Comparison of ENCODE assay signal across 1 cellular context in the genomic region with DNA sequence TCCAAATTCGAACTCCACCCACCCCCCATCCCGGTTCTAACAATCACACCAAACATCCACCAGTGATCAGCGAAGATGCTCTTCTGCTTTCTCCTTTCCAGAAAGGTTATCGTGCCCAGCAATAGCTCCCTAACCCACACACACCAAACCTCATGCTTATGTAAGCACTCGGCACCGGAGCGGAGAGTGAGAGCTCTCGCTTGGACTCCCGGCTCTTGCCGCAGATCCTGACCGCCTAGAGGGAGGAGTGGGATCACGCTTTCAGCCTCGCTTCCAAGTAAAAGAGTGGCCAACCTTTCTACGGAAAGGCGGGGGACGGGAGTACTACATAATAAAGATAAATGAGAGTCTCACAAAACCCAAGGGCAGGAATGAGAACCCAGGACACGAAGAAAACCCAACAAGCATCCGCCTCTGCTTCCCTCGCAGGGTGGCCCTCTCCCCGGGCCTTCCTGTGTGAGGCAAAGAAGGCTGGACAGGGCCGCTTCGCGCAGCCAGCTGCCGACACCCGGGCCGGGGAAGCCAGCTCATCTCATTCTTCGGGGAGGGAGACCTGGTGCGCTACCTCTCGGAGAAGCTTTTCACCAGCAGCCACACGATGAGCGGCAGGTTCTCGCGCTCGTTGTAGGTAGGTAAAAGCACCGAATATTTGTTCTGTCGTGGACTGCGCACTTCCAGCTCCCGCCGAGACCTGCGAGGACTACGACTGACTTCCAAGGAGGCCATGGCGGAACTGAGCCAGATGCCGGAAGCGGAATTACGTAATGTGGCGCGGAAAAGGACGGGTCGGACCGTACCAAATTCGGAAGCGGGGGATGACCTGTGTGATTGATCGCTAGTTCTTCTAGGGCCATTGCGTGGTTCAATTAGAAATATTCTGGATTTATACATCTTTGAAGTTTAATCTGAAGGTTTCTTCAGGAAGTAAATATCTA.
TF ChIP-seq lines count a peak whose summit lies in the region.

A gene (minus strand): TSS at position 735 of the 935 bp plus-strand sequence. CDS start 9 bp downstream, at position 726.

TF ChIP-seq in K562, 482 proteins besides CTCF, POLR2A, EP300 and RAD21 (continued from another document and continues in another):
- TF ChIP-seq, protein P1, sequence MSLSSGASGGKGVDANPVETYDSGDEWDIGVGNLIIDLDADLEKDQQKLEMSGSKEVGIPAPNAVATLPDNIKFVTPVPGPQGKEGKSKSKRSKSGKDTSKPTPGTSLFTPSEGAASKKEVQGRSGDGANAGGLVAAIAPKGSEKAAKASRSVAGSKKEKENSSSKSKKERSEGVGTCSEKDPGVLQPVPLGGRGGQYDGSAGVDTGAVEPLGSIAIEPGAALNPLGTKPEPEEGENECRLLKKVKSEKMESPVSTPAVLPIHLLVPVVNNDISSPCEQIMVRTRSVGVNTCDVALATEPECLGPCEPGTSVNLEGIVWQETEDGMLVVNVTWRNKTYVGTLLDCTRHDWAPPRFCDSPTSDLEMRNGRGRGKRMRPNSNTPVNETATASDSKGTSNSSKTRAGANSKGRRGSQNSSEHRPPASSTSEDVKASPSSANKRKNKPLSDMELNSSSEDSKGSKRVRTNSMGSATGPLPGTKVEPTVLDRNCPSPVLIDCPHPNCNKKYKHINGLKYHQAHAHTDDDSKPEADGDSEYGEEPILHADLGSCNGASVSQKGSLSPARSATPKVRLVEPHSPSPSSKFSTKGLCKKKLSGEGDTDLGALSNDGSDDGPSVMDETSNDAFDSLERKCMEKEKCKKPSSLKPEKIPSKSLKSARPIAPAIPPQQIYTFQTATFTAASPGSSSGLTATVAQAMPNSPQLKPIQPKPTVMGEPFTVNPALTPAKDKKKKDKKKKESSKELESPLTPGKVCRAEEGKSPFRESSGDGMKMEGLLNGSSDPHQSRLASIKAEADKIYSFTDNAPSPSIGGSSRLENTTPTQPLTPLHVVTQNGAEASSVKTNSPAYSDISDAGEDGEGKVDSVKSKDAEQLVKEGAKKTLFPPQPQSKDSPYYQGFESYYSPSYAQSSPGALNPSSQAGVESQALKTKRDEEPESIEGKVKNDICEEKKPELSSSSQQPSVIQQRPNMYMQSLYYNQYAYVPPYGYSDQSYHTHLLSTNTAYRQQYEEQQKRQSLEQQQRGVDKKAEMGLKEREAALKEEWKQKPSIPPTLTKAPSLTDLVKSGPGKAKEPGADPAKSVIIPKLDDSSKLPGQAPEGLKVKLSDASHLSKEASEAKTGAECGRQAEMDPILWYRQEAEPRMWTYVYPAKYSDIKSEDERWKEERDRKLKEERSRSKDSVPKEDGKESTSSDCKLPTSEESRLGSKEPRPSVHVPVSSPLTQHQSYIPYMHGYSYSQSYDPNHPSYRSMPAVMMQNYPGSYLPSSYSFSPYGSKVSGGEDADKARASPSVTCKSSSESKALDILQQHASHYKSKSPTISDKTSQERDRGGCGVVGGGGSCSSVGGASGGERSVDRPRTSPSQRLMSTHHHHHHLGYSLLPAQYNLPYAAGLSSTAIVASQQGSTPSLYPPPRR (CRISPR knock-in tag; IDR thresholded peaks at IDR 0.05; ENCODE audit: borderline replicate concordance), result no peak
- TF ChIP-seq FOXP1 (CRISPR knock-in tag; IDR thresholded peaks at IDR 0.05) (peak; percentile 90), PHF21A (IDR thresholded peaks at IDR 0.05; ENCODE audit: borderline replicate concordance, low read depth) (no peak), SMARCA4 (IDR thresholded peaks at IDR 0.05) (no peak), ZFP1 (CRISPR knock-in tag; IDR thresholded peaks at IDR 0.05) (no peak), BRF1 (IDR thresholded peaks at IDR 0.05; ENCODE audit: borderline replicate concordance, extremely low read depth, insufficient read length) (no peak), RBM34 (IDR thresholded peaks at IDR 0.05; ENCODE audit: borderline replicate concordance, insufficient read depth, low read length) (no peak), RBM39 (optimal IDR thresholded peaks at IDR 0.05; ENCODE audit: low read depth, low read length) (no peak), ZC3H8 (IDR thresholded peaks at IDR 0.05) (no peak), NCOA1 (IDR thresholded peaks at IDR 0.05; ENCODE audit: low read depth) (no peak; the same call in 1 of the 2 replicates), ZNF124 (CRISPR knock-in tag; IDR thresholded peaks at IDR 0.05) (no peak), ZSCAN29 (IDR thresholded peaks at IDR 0.05) (0 out of 2 replicates have a peak, but pooled peaks have one; percentile 10), BRCA1 (IDR thresholded peaks at IDR 0.05) (no peak), BRCA1 (CRISPR knock-in tag; IDR thresholded peaks at IDR 0.05) (no peak), POLR2B (IDR thresholded peaks at IDR 0.05; ENCODE audit: low read depth, partially characterized antibody) (peak; percentile 96), KLF13 (tag; IDR thresholded peaks at IDR 0.05; ENCODE audit: borderline replicate concordance, low read depth) (no peak), NCOR1 (IDR thresholded peaks at IDR 0.05) (peak; percentile 17; the same call in 1 of the 2 replicates), ZNF707 (CRISPR knock-in tag; conservative IDR thresholded peaks at IDR 0.05) (no peak), RAD51 (IDR thresholded peaks at IDR 0.05; ENCODE audit: borderline replicate concordance, low read depth) (no peak), STAT5B (CRISPR knock-in tag; IDR thresholded peaks at IDR 0.05) (no peak), SMARCC2 (IDR thresholded peaks at IDR 0.05; ENCODE audit: low read depth) (no peak), SAFB (IDR thresholded peaks at IDR 0.05; ENCODE audit: borderline replicate concordance, low read depth, low read length) (no peak), EGR1 (conservative IDR thresholded peaks at IDR 0.05) (peak; percentile 66), CEBPB (tag; IDR thresholded peaks at IDR 0.05) (peak; percentile 84)
- TF ChIP-seq, protein P2, sequence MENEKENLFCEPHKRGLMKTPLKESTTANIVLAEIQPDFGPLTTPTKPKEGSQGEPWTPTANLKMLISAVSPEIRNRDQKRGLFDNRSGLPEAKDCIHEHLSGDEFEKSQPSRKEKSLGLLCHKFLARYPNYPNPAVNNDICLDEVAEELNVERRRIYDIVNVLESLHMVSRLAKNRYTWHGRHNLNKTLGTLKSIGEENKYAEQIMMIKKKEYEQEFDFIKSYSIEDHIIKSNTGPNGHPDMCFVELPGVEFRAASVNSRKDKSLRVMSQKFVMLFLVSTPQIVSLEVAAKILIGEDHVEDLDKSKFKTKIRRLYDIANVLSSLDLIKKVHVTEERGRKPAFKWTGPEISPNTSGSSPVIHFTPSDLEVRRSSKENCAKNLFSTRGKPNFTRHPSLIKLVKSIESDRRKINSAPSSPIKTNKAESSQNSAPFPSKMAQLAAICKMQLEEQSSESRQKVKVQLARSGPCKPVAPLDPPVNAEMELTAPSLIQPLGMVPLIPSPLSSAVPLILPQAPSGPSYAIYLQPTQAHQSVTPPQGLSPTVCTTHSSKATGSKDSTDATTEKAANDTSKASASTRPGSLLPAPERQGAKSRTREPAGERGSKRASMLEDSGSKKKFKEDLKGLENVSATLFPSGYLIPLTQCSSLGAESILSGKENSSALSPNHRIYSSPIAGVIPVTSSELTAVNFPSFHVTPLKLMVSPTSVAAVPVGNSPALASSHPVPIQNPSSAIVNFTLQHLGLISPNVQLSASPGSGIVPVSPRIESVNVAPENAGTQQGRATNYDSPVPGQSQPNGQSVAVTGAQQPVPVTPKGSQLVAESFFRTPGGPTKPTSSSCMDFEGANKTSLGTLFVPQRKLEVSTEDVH (IDR thresholded peaks at IDR 0.05; ENCODE audit: low read depth, partially characterized antibody), result peak; percentile 98
- TF ChIP-seq, protein P3, sequence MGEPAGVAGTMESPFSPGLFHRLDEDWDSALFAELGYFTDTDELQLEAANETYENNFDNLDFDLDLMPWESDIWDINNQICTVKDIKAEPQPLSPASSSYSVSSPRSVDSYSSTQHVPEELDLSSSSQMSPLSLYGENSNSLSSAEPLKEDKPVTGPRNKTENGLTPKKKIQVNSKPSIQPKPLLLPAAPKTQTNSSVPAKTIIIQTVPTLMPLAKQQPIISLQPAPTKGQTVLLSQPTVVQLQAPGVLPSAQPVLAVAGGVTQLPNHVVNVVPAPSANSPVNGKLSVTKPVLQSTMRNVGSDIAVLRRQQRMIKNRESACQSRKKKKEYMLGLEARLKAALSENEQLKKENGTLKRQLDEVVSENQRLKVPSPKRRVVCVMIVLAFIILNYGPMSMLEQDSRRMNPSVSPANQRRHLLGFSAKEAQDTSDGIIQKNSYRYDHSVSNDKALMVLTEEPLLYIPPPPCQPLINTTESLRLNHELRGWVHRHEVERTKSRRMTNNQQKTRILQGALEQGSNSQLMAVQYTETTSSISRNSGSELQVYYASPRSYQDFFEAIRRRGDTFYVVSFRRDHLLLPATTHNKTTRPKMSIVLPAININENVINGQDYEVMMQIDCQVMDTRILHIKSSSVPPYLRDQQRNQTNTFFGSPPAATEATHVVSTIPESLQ (CRISPR knock-in tag; IDR thresholded peaks at IDR 0.05), result no peak
- TF ChIP-seq, protein P4, sequence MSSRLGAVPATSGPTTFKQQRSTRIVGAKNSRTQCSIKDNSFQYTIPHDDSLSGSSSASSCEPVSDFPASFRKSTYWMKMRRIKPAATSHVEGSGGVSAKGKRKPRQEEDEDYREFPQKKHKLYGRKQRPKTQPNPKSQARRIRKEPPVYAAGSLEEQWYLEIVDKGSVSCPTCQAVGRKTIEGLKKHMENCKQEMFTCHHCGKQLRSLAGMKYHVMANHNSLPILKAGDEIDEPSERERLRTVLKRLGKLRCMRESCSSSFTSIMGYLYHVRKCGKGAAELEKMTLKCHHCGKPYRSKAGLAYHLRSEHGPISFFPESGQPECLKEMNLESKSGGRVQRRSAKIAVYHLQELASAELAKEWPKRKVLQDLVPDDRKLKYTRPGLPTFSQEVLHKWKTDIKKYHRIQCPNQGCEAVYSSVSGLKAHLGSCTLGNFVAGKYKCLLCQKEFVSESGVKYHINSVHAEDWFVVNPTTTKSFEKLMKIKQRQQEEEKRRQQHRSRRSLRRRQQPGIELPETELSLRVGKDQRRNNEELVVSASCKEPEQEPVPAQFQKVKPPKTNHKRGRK (tag; IDR thresholded peaks at IDR 0.05), result no peak
- TF ChIP-seq, protein P5, sequence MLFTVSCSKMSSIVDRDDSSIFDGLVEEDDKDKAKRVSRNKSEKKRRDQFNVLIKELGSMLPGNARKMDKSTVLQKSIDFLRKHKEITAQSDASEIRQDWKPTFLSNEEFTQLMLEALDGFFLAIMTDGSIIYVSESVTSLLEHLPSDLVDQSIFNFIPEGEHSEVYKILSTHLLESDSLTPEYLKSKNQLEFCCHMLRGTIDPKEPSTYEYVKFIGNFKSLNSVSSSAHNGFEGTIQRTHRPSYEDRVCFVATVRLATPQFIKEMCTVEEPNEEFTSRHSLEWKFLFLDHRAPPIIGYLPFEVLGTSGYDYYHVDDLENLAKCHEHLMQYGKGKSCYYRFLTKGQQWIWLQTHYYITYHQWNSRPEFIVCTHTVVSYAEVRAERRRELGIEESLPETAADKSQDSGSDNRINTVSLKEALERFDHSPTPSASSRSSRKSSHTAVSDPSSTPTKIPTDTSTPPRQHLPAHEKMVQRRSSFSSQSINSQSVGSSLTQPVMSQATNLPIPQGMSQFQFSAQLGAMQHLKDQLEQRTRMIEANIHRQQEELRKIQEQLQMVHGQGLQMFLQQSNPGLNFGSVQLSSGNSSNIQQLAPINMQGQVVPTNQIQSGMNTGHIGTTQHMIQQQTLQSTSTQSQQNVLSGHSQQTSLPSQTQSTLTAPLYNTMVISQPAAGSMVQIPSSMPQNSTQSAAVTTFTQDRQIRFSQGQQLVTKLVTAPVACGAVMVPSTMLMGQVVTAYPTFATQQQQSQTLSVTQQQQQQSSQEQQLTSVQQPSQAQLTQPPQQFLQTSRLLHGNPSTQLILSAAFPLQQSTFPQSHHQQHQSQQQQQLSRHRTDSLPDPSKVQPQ (CRISPR knock-in tag; IDR thresholded peaks at IDR 0.05; ENCODE audit: borderline replicate concordance), result no peak
- TF ChIP-seq, protein P6, sequence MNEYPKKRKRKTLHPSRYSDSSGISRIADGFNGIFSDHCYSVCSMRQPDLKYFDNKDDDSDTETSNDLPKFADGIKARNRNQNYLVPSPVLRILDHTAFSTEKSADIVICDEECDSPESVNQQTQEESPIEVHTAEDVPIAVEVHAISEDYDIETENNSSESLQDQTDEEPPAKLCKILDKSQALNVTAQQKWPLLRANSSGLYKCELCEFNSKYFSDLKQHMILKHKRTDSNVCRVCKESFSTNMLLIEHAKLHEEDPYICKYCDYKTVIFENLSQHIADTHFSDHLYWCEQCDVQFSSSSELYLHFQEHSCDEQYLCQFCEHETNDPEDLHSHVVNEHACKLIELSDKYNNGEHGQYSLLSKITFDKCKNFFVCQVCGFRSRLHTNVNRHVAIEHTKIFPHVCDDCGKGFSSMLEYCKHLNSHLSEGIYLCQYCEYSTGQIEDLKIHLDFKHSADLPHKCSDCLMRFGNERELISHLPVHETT (CRISPR knock-in tag; conservative IDR thresholded peaks at IDR 0.05 in 1 of 2, IDR thresholded peaks at IDR 0.05 in 1 of 2), result peak in 1 of 2 experiments; percentile 40; a peak in 1 of 4 replicates
- TF ChIP-seq, protein P7, sequence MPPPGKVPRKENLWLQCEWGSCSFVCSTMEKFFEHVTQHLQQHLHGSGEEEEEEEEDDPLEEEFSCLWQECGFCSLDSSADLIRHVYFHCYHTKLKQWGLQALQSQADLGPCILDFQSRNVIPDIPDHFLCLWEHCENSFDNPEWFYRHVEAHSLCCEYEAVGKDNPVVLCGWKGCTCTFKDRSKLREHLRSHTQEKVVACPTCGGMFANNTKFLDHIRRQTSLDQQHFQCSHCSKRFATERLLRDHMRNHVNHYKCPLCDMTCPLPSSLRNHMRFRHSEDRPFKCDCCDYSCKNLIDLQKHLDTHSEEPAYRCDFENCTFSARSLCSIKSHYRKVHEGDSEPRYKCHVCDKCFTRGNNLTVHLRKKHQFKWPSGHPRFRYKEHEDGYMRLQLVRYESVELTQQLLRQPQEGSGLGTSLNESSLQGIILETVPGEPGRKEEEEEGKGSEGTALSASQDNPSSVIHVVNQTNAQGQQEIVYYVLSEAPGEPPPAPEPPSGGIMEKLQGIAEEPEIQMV (tag; conservative IDR thresholded peaks at IDR 0.05; ENCODE audit: low read depth), result no peak
- TF ChIP-seq, protein P8, sequence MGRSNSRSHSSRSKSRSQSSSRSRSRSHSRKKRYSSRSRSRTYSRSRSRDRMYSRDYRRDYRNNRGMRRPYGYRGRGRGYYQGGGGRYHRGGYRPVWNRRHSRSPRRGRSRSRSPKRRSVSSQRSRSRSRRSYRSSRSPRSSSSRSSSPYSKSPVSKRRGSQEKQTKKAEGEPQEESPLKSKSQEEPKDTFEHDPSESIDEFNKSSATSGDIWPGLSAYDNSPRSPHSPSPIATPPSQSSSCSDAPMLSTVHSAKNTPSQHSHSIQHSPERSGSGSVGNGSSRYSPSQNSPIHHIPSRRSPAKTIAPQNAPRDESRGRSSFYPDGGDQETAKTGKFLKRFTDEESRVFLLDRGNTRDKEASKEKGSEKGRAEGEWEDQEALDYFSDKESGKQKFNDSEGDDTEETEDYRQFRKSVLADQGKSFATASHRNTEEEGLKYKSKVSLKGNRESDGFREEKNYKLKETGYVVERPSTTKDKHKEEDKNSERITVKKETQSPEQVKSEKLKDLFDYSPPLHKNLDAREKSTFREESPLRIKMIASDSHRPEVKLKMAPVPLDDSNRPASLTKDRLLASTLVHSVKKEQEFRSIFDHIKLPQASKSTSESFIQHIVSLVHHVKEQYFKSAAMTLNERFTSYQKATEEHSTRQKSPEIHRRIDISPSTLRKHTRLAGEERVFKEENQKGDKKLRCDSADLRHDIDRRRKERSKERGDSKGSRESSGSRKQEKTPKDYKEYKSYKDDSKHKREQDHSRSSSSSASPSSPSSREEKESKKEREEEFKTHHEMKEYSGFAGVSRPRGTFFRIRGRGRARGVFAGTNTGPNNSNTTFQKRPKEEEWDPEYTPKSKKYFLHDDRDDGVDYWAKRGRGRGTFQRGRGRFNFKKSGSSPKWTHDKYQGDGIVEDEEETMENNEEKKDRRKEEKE (IDR thresholded peaks at IDR 0.05; ENCODE audit: borderline replicate concordance in 1 of 2, control insufficient read depth in 1 of 2, low read depth in 2 of 2, low read length in 1 of 2), result peak in 1 of 2 experiments; percentile 94; a peak in 2 of 4 replicates
